In the genomic region with DNA sequence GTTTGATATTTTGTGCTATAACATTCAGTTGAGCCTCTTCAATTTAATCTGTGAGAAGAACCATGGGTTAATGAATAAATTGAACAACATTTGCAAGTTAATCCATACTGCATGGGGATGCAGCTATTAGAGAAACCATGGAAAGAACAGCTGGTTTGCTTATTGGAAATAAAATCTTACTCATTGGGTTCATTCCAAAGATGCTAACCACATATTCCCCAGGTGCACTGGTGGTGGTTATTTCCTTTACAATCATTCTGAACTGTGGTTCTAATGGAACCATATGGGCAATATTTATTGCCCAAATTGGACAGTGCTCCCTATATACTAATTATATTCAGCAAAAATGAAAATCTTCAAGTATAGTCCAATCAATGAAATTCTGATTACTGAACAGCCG, we compare ENCODE assay signal across 15 cellular contexts.
DNase-seq lines count a peak whose midpoint lies in the region; ATAC-seq and TF ChIP-seq lines count a peak whose summit lies in the region.
"Had no signal": no experiment of that assay in that cellular context is flagged by ENCODE, and none has a peak within 500 bp of the region (broad histone marks: within the 10 kb centered on the region; RNA-seq: fewer than 3 reads in every experiment).

No MANE protein-coding gene starts in this region.

- intact Hi-C loops in lower leg skin (cut with DNase I; ENCODE audit: low total_unique reads) = no loop called here

- TF ChIP-seq CTCF in astrocyte of the spinal cord (IDR thresholded peaks at IDR 0.05; ENCODE audit: low read depth, low read length) (no peak), fibroblast of the aortic adventitia (IDR thresholded peaks at IDR 0.05; ENCODE audit: insufficient read depth, low read length) (no peak), lower leg skin (IDR thresholded peaks at IDR 0.05) (no peak)

- peak; percentile 43 for DNase-seq in NCI-H2171 treated with DMSO at 0.1 percent for 48 hours (lab: John Stamatoyannopoulos, UW)
- peak; percentile 38 for DNase-seq in astrocyte of the spinal cord (ENCODE audit: low read depth, low spot score)
- DNase-seq in fibroblast of the aortic adventitia (ENCODE audit: low read depth) = peak; percentile 9
- DNase-seq in activated CD8-positive, alpha-beta memory T cell treated with anti-CD3 and anti-CD28 coated beads, Interleukin-2, amount 50 U/mL, for 4 hours = no peak
- DNase-seq in lower leg skin (ENCODE audit: low spot score in 2 of 2) = no peak
- DNase-seq: BE2C; CD4-positive, alpha-beta memory T cell; DMS153; DND-41; GDM1; H7 had no signal

- ATAC-seq in HG03439 (IDR thresholded peaks at IDR 0.05; ENCODE audit: unreplicated experiment) = no peak
- ATAC-seq: A549, GM23338, HepG2 had no signal

- H3K4me3 ChIP-seq in astrocyte of the spinal cord (ENCODE audit: low read depth, low read length) (no peak overlapping the region), fibroblast of the aortic adventitia (ENCODE audit: low read depth, low read length) (no peak overlapping the region), lower leg skin (ENCODE audit: low read depth, poor library complexity, severe bottlenecking) (no peak overlapping the region)
- H3K4me3 ChIP-seq: A549, GM23338 had no signal

- no peak for TF ChIP-seq POLR2A in lower leg skin (IDR thresholded peaks at IDR 0.05)

- WGBS in lower leg skin, 2 donors = 93 to 94% methylated on average over 1 of the region's 1 CpG

- in situ Hi-C loops in astrocyte of the spinal cord (cut with HindIII; ENCODE audit: low sequenced_read_pairs) = no loop called here

Comparison
In these comparisons a context has a peak if more than half of its experiments do, and no peak if none do; other contexts are left out.
1. DNase-seq: peak in NCI-H2171 treated with DMSO at 0.1 percent for 48 hours (single experiment), astrocyte of the spinal cord (single experiment) and fibroblast of the aortic adventitia (single experiment); none in activated CD8-positive, alpha-beta memory T cell treated with anti-CD3 and anti-CD28 coated beads, Interleukin-2, amount 50 U/mL, for 4 hours (single experiment) and lower leg skin (0 of 2).